8 cellular contexts compared by ENCODE assay signal in genomic region chr2:237744613-237745249, GRCh38. TPM values are rescaled to one million over a fixed set of nuclear protein-coding genes. Genes with fewer than 3 reads are reported as not detected.
A peak's percentile ranks its signal among the peaks of the same experiment; 100 is the strongest.
DNase-seq lines count a peak whose midpoint lies in the region; ATAC-seq and TF ChIP-seq lines count a peak whose summit lies in the region.

No MANE protein-coding gene starts in this region.

- H3K4me3 Mint-ChIP-seq in activated naive CD8-positive, alpha-beta T cell treated with anti-CD3 and anti-CD28 coated beads, Interleukin-2, amount 50 U/mL, for 24 hours = no peak overlapping the region

- H3K36me3 Mint-ChIP-seq in activated naive CD8-positive, alpha-beta T cell treated with anti-CD3 and anti-CD28 coated beads, Interleukin-2, amount 50 U/mL, for 24 hours (ENCODE audit: low read depth) = peaks cover 45% of the 10 kb centered on the region

- peaks cover 0 to 55% (median 12%) of the 10 kb centered on the region in 9 donors for H3K36me3 ChIP-seq in heart right ventricle

- H3K9me3 ChIP-seq in heart right ventricle = no peaks in the 10 kb centered on the region

- WGBS in heart right ventricle, 2 donors = 42 to 43% methylated on average over 18 of the region's 18 CpGs

- peak; percentile 72 for ATAC-seq in activated naive CD8-positive, alpha-beta T cell treated with anti-CD3 and anti-CD28 coated beads, Interleukin-2, amount 50 U/mL, for 24 hours
- ATAC-seq in heart right ventricle (peak; percentile 76 to 92 (median 84)), HG02588 (IDR thresholded peaks at IDR 0.05; ENCODE audit: unreplicated experiment) (no peak)

- TF ChIP-seq CTCF in heart right ventricle (IDR thresholded peaks at IDR 0.05) (peak; percentile 97 to 99 (median 99)), retinal pigment epithelial cell (conservative IDR thresholded peaks at IDR 0.05; ENCODE audit: low read depth, low read length) (peak; percentile 95)

- peaks cover 34% of the 10 kb centered on the region for H3K4me1 Mint-ChIP-seq in activated naive CD8-positive, alpha-beta T cell treated with anti-CD3 and anti-CD28 coated beads, Interleukin-2, amount 50 U/mL, for 24 hours

- H3K4me3 ChIP-seq in heart right ventricle (no peak overlapping the region), retinal pigment epithelial cell (ENCODE audit: low read length) (no peak overlapping the region)

- no peaks in the 10 kb centered on the region for H3K27me3 Mint-ChIP-seq in activated naive CD8-positive, alpha-beta T cell treated with anti-CD3 and anti-CD28 coated beads, Interleukin-2, amount 50 U/mL, for 24 hours

- intact Hi-C loops in heart right ventricle (cut with DNase I) = loop anchor here in 9 of 10 donors (1.0 to 10.0 kb wide), 13 partner anchors 70 to 232 kb away; no protein-coding TSS in a partner anchor

- DNase-seq in DMS 273 (lab: John Stamatoyannopoulos, UW; ENCODE audit: unreplicated experiment) (peak; percentile 79), DMS 273 treated with DMSO at 0.1 percent for 48 hours (lab: John Stamatoyannopoulos, UW) (no peak), T-helper 2 cell (peak; percentile 48 to 71 (median 62)), heart right ventricle (peak; percentile 74 to 84), retinal pigment epithelial cell (ENCODE audit: low read depth) (no peak)
- peak; percentile 81 for DNase-seq in activated naive CD8-positive, alpha-beta T cell treated with anti-CD3 and anti-CD28 coated beads, Interleukin-2, amount 50 U/mL, for 24 hours

- H3K27me3 ChIP-seq in heart right ventricle = no peaks in the 10 kb centered on the region

- H3K4me1 ChIP-seq in heart right ventricle = peaks cover 11 to 61% (median 54%) of the 10 kb centered on the region in 9 donors

- TF ChIP-seq EP300 in Ishikawa (IDR thresholded peaks at IDR 0.05; ENCODE audit: borderline replicate concordance) = no peak

- peak; percentile 92 for TF ChIP-seq RAD21 in Ishikawa (IDR thresholded peaks at IDR 0.05; ENCODE audit: low read depth)

- H3K27ac Mint-ChIP-seq in activated naive CD8-positive, alpha-beta T cell treated with anti-CD3 and anti-CD28 coated beads, Interleukin-2, amount 50 U/mL, for 24 hours = peak overlapping the region; percentile 49

- H3K27ac ChIP-seq in heart right ventricle = peak overlapping the region in 5 of 10 donors; percentile 2 to 58 (median 41)

- no peaks in the 10 kb centered on the region for H3K9me3 Mint-ChIP-seq in activated naive CD8-positive, alpha-beta T cell treated with anti-CD3 and anti-CD28 coated beads, Interleukin-2, amount 50 U/mL, for 24 hours

TF ChIP-seq in Ishikawa, 13 proteins besides CTCF, POLR2A, EP300 and RAD21:
- no peak for TF ChIP-seq NFIC (IDR thresholded peaks at IDR 0.05)
- TF ChIP-seq CREB1 (IDR thresholded peaks at IDR 0.05; ENCODE audit: low read depth) = no peak
- TF ChIP-seq REST (IDR thresholded peaks at IDR 0.05; ENCODE audit: low read depth) = no peak
- no peak for TF ChIP-seq USF1 (IDR thresholded peaks at IDR 0.05)
- TF ChIP-seq TAF1 (IDR thresholded peaks at IDR 0.05; ENCODE audit: low read depth) = no peak
- no peak for TF ChIP-seq TCF12 (IDR thresholded peaks at IDR 0.05; ENCODE audit: low read depth)
- TF ChIP-seq, protein P1, sequence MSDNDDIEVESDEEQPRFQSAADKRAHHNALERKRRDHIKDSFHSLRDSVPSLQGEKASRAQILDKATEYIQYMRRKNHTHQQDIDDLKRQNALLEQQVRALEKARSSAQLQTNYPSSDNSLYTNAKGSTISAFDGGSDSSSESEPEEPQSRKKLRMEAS (IDR thresholded peaks at IDR 0.05) = no peak
- no peak for TF ChIP-seq YY1 (IDR thresholded peaks at IDR 0.05; ENCODE audit: low read depth)

RNA-seq across cellular contexts. Expression of gene RBM44, which starts 53.8 kb away (rescaled TPM):
- total RNA-seq in heart right ventricle = under 1 TPM; 0.19 to 0.83 (median 0.32) TPM
- under 1 TPM; 0.13 to 0.80 TPM for polyA plus RNA-seq in heart right ventricle

Comparison
In these comparisons a context has a peak if more than half of its experiments do, and no peak if none do; other contexts are left out.
1. DNase-seq: peak in DMS 273 (single experiment), T-helper 2 cell (5 of 5), activated naive CD8-positive, alpha-beta T cell treated with anti-CD3 and anti-CD28 coated beads, Interleukin-2, amount 50 U/mL, for 24 hours (single experiment) and heart right ventricle (2 of 2); none in DMS 273 treated with DMSO at 0.1 percent for 48 hours (single experiment) and retinal pigment epithelial cell (single experiment).